18 cellular contexts compared by ENCODE assay signal in genomic region chr3:36501568-36502075, GRCh38.
"Had no signal": no experiment of that assay in that cellular context is flagged by ENCODE, and none has a peak within 500 bp of the region (broad histone marks: within the 10 kb centered on the region; RNA-seq: fewer than 3 reads in every experiment).

No MANE protein-coding gene starts in this region.

- FAIRE-seq: bronchial epithelial cell, islet of Langerhans, urothelium cell line had no signal

- DNase-seq: activated CD4-positive, alpha-beta T cell treated with anti-CD3 and anti-CD28 coated beads, Interleukin-2, amount 50 U/mL, for 48 hours; activated CD8-positive, alpha-beta memory T cell treated with anti-CD3 and anti-CD28 coated beads, Interleukin-2, amount 10 ng/mL, durations not matched to agents 7 days and 5 days; activated naive CD4-positive, alpha-beta T cell treated with anti-CD3 and anti-CD28 coated beads for 36 hours; activated naive CD8-positive, alpha-beta T cell treated with anti-CD3 and anti-CD28 coated beads, Interleukin-2, amount 50 U/mL, for 24 hours; activated T-cell treated with anti-CD3 and anti-CD28 coated beads, Interleukin-2, amount 50 U/mL, for 1 hour; endodermal cell; erythroblast; gastrocnemius medialis; mucosa of descending colon; naive thymus-derived CD4-positive, alpha-beta T cell; ovary; stimulated activated CD4-positive, alpha-beta T cell treated with anti-CD3 and anti-CD28 coated beads, Interleukin-2, amount 100 ng/mL, for 24 hours; stomach had no signal

- H3K27ac Mint-ChIP-seq: activated CD8-positive, alpha-beta memory T cell treated with anti-CD3 and anti-CD28 coated beads, Interleukin-2, amount 10 ng/mL, durations not matched to agents 7 days and 5 days; activated naive CD4-positive, alpha-beta T cell treated with anti-CD3 and anti-CD28 coated beads for 36 hours; activated naive CD8-positive, alpha-beta T cell treated with anti-CD3 and anti-CD28 coated beads, Interleukin-2, amount 50 U/mL, for 24 hours; activated T-helper 2 cell treated with anti-CD3 and anti-CD28 coated beads, Interferon-gamma antibody, Interleukin-2, Interleukin-4, amounts not matched to agents 10 μg/mL and 5 μg/mL and 100 μg/mL, durations not matched to agents 14 hours and 24 hours and 36 hours; endodermal cell; naive thymus-derived CD4-positive, alpha-beta T cell had no signal

- H3K27me3 Mint-ChIP-seq: activated CD8-positive, alpha-beta memory T cell treated with anti-CD3 and anti-CD28 coated beads, Interleukin-2, amount 10 ng/mL, durations not matched to agents 7 days and 5 days; activated naive CD8-positive, alpha-beta T cell treated with anti-CD3 and anti-CD28 coated beads, Interleukin-2, amount 50 U/mL, for 24 hours had no signal

- H3K4me1 Mint-ChIP-seq: activated CD8-positive, alpha-beta memory T cell treated with anti-CD3 and anti-CD28 coated beads, Interleukin-2, amount 10 ng/mL, durations not matched to agents 7 days and 5 days; activated naive CD8-positive, alpha-beta T cell treated with anti-CD3 and anti-CD28 coated beads, Interleukin-2, amount 50 U/mL, for 24 hours; endodermal cell; naive thymus-derived CD4-positive, alpha-beta T cell had no signal

- H3K9me3 Mint-ChIP-seq: activated naive CD8-positive, alpha-beta T cell treated with anti-CD3 and anti-CD28 coated beads, Interleukin-2, amount 50 U/mL, for 24 hours; activated T-helper 2 cell treated with anti-CD3 and anti-CD28 coated beads, Interferon-gamma antibody, Interleukin-2, Interleukin-4, amounts not matched to agents 10 μg/mL and 5 μg/mL and 100 μg/mL, durations not matched to agents 14 hours and 24 hours and 36 hours; endodermal cell had no signal

- H3K4me3 ChIP-seq: ascending aorta, gastrocnemius medialis, mucosa of descending colon, ovary, stomach had no signal

- H3K27ac ChIP-seq: ascending aorta, gastrocnemius medialis, ovary, stomach had no signal

- H3K36me3 Mint-ChIP-seq: activated CD8-positive, alpha-beta memory T cell treated with anti-CD3 and anti-CD28 coated beads, Interleukin-2, amount 10 ng/mL, durations not matched to agents 7 days and 5 days; naive thymus-derived CD4-positive, alpha-beta T cell had no signal

- H3K4me1 ChIP-seq: ascending aorta, gastrocnemius medialis, stomach had no signal

- H3K27me3 ChIP-seq: ascending aorta, gastrocnemius medialis, ovary, stomach had no signal

- H3K4me3 Mint-ChIP-seq: activated CD8-positive, alpha-beta memory T cell treated with anti-CD3 and anti-CD28 coated beads, Interleukin-2, amount 10 ng/mL, durations not matched to agents 7 days and 5 days; activated naive CD4-positive, alpha-beta T cell treated with anti-CD3 and anti-CD28 coated beads for 36 hours; activated naive CD8-positive, alpha-beta T cell treated with anti-CD3 and anti-CD28 coated beads, Interleukin-2, amount 50 U/mL, for 24 hours; endodermal cell; naive thymus-derived CD4-positive, alpha-beta T cell had no signal

- H3K9me3 ChIP-seq: ascending aorta, gastrocnemius medialis, mucosa of descending colon, ovary, stomach had no signal

- H3K36me3 ChIP-seq: gastrocnemius medialis, ovary, stomach had no signal
